In the genomic region with DNA sequence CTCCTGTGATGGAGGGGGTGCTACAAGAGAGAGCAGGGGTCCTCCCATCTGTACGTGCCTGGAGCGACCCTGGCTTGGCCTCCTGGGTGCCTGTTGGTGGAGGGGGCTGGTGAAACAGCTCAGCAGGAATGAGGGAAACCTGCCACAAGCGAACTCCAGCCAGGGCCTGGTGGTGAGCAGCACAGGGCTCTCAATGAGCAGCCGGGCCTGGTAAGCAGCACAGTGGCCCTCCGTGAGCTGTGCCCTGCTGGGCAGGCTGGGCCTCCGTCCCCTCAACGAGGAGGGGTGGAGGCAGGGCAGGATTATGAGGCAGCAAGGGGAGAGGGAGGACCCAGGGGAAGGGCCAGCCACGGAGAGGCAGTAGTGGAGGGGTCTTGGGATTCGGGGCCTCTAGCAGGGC, we compare ENCODE assay signal across 26 cellular contexts.
"Had no signal": no experiment of that assay in that cellular context is flagged by ENCODE, and none has a peak within 500 bp of the region (broad histone marks: within the 10 kb centered on the region; RNA-seq: fewer than 3 reads in every experiment).

No MANE protein-coding gene starts in this region.

- H3K4me1 ChIP-seq: Peyer's patch, SJCRH30 had no signal

- H3K36me3 ChIP-seq: brain microvascular endothelial cell, cardiac muscle cell, Peyer's patch, SJCRH30 had no signal

- DNase-seq: activated B cell treated with CpG ODN at 0.5 μM for 24 hours; activated CD4-positive, alpha-beta memory T cell treated with anti-CD3 and anti-CD28 coated beads for 36 hours; activated CD4-positive, alpha-beta T cell treated with anti-CD3 and anti-CD28 coated beads for 1 hour; activated CD4-positive, alpha-beta T cell treated with anti-CD3 and anti-CD28 coated beads, Interleukin-2, amount 10 ng/mL, durations not matched to agents 7 days and 5 days; activated gamma-delta T cell treated with Interleukin-2 at 50 U/mL for 16 hours; activated naive CD4-positive, alpha-beta T cell treated with anti-CD3 and anti-CD28 coated beads, Interleukin-2, amount 10 ng/mL, durations not matched to agents 7 days and 5 days; activated naive CD8-positive, alpha-beta T cell treated with anti-CD3 and anti-CD28 coated beads for 36 hours; activated T-cell treated with anti-CD3 and anti-CD28 coated beads for 4 hours; activated T-cell treated with anti-CD3 and anti-CD28 coated beads, Interleukin-2, amount 50 U/mL, for 72 hours; brain microvascular endothelial cell; KG1; NCI-H1048; NCI-H146; NCI-H187 treated with DMSO at 0.1 percent for 48 hours; NCI-H2081 treated with DMSO at 0.1 percent for 48 hours; NCI-H446; OCI-M1; Peyer's patch; Right ventricle myocardium superior; SJCRH30; SK-N-SH; T-helper 1 cell had no signal

- H3K27me3 ChIP-seq: brain microvascular endothelial cell, cardiac muscle cell, Peyer's patch, SJCRH30 had no signal

- H3K27ac ChIP-seq: brain microvascular endothelial cell, cardiac muscle cell, Peyer's patch, RWPE1, SJCRH30 had no signal

- H3K4me3 ChIP-seq: cardiac muscle cell, Peyer's patch, SJCRH30 had no signal

- H3K36me3 Mint-ChIP-seq: activated CD4-positive, alpha-beta memory T cell treated with anti-CD3 and anti-CD28 coated beads for 36 hours; activated naive CD4-positive, alpha-beta T cell treated with anti-CD3 and anti-CD28 coated beads, Interleukin-2, amount 10 ng/mL, durations not matched to agents 7 days and 5 days; activated naive CD8-positive, alpha-beta T cell treated with anti-CD3 and anti-CD28 coated beads for 36 hours had no signal

- H3K27ac Mint-ChIP-seq: activated B cell treated with CpG ODN at 0.5 μM for 24 hours; activated CD4-positive, alpha-beta memory T cell treated with anti-CD3 and anti-CD28 coated beads for 36 hours; activated CD4-positive, alpha-beta T cell treated with anti-CD3 and anti-CD28 coated beads, Interleukin-2, amount 10 ng/mL, durations not matched to agents 7 days and 5 days; activated naive CD4-positive, alpha-beta T cell treated with anti-CD3 and anti-CD28 coated beads, Interleukin-2, amount 10 ng/mL, durations not matched to agents 7 days and 5 days; activated naive CD8-positive, alpha-beta T cell treated with anti-CD3 and anti-CD28 coated beads for 36 hours; activated T-cell treated with anti-CD3 and anti-CD28 coated beads, Interleukin-2, amount 50 U/mL, for 72 hours; activated T-helper 2 cell treated with anti-CD3 and anti-CD28 coated beads, Interferon-gamma antibody, Interleukin-2, Interleukin-4, amounts not matched to agents 10 μg/mL and 5 μg/mL and 100 μg/mL, durations not matched to agents 14 hours and 24 hours and 36 hours; T-helper 2 cell treated with Interferon-gamma antibody and Interleukin-4, amounts not matched to agents 5 μg/mL and 100 μg/mL, for 36 hours had no signal

- H3K9me3 ChIP-seq: Peyer's patch, SJCRH30, SK-N-SH had no signal

- H3K4me3 Mint-ChIP-seq: activated B cell treated with CpG ODN at 0.5 μM for 24 hours; activated CD4-positive, alpha-beta memory T cell treated with anti-CD3 and anti-CD28 coated beads for 36 hours; activated CD4-positive, alpha-beta T cell treated with anti-CD3 and anti-CD28 coated beads, Interleukin-2, amount 10 ng/mL, durations not matched to agents 7 days and 5 days; activated naive CD4-positive, alpha-beta T cell treated with anti-CD3 and anti-CD28 coated beads, Interleukin-2, amount 10 ng/mL, durations not matched to agents 7 days and 5 days; activated naive CD8-positive, alpha-beta T cell treated with anti-CD3 and anti-CD28 coated beads for 36 hours; activated T-cell treated with anti-CD3 and anti-CD28 coated beads, Interleukin-2, amount 50 U/mL, for 72 hours; T-helper 2 cell treated with Interferon-gamma antibody and Interleukin-4, amounts not matched to agents 5 μg/mL and 100 μg/mL, for 36 hours had no signal

- H3K9ac ChIP-seq: SK-N-SH had no signal

- H3K9me3 Mint-ChIP-seq: activated B cell treated with CpG ODN at 0.5 μM for 24 hours; activated CD4-positive, alpha-beta memory T cell treated with anti-CD3 and anti-CD28 coated beads for 36 hours; activated CD4-positive, alpha-beta T cell treated with anti-CD3 and anti-CD28 coated beads, Interleukin-2, amount 10 ng/mL, durations not matched to agents 7 days and 5 days; activated naive CD4-positive, alpha-beta T cell treated with anti-CD3 and anti-CD28 coated beads, Interleukin-2, amount 10 ng/mL, durations not matched to agents 7 days and 5 days; activated naive CD8-positive, alpha-beta T cell treated with anti-CD3 and anti-CD28 coated beads for 36 hours; activated T-cell treated with anti-CD3 and anti-CD28 coated beads, Interleukin-2, amount 50 U/mL, for 72 hours; activated T-helper 2 cell treated with anti-CD3 and anti-CD28 coated beads, Interferon-gamma antibody, Interleukin-2, Interleukin-4, amounts not matched to agents 10 μg/mL and 5 μg/mL and 100 μg/mL, durations not matched to agents 14 hours and 24 hours and 36 hours; T-helper 2 cell treated with Interferon-gamma antibody and Interleukin-4, amounts not matched to agents 5 μg/mL and 100 μg/mL, for 36 hours had no signal

- H3K4me2 ChIP-seq: SK-N-SH had no signal

- H3K27me3 Mint-ChIP-seq: activated B cell treated with CpG ODN at 0.5 μM for 24 hours; activated CD4-positive, alpha-beta memory T cell treated with anti-CD3 and anti-CD28 coated beads for 36 hours; activated CD4-positive, alpha-beta T cell treated with anti-CD3 and anti-CD28 coated beads, Interleukin-2, amount 10 ng/mL, durations not matched to agents 7 days and 5 days; activated naive CD8-positive, alpha-beta T cell treated with anti-CD3 and anti-CD28 coated beads for 36 hours had no signal

- ATAC-seq: activated T-cell treated with anti-CD3 and anti-CD28 coated beads, Interleukin-2, amount 50 U/mL, for 72 hours had no signal
